ENCODE assay signal across 8 cellular contexts in the genomic region with DNA sequence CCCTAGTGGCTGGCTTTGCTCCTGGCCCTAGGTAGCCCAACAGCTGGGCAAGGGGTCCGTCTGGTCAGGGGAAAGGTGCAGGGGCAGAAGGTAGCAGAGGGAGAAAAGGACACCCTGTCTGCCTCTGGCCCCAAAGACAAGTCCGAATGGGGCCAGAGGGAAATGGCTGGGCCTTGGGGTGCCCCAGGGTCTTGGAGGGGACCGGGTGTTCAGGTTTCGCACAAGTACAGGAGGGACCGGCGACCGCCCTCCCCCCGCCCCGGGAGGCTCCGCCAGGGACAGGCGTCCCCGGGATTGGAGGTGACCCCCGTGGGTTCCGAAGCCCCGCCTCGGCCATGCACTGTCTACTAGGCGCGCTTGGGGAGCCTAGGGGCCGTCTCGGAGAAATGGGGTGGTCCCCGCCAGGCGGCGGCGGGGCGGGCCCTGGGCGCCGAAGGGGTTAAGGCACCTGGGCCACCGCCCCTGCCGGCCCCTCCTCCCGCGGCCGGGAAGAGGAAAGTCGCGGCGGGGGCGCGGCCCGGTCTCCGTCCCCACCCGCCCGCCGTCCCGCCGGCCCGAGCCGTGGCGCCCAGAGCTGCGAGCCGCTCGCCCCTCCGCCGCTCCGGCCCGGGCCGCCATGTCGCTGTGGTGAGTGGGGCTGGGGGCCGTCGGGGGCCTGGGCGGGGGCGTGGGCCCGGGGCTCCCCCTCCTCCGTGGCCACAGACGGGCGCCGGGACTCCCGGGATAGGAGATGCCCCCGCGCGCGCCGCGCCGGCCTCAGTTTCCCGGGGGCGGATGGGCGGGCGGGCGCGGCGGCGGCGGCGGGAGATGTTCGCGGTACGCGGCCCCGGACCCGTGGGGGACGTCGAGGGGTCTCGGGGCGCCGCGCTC. TPM values are rescaled to one million over a fixed set of nuclear protein-coding genes. Genes with fewer than 3 reads are reported as not detected.
DNase-seq lines count a peak whose midpoint lies in the region; ATAC-seq and TF ChIP-seq lines count a peak whose summit lies in the region.

A gene with protein sequence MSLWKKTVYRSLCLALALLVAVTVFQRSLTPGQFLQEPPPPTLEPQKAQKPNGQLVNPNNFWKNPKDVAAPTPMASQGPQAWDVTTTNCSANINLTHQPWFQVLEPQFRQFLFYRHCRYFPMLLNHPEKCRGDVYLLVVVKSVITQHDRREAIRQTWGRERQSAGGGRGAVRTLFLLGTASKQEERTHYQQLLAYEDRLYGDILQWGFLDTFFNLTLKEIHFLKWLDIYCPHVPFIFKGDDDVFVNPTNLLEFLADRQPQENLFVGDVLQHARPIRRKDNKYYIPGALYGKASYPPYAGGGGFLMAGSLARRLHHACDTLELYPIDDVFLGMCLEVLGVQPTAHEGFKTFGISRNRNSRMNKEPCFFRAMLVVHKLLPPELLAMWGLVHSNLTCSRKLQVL (plus strand): TSS at position 523 of the 870 bp plus-strand sequence. CDS start 94 bp downstream, at position 617.

- H3K79me2 ChIP-seq in trophoblast cell (ENCODE audit: control insufficient read depth, insufficient read depth, low read length, poor library complexity) = no peaks in the 10 kb centered on the region

- H2BK5ac ChIP-seq in trophoblast cell (ENCODE audit: low read depth, low read length, poor library complexity) = no peak within 1 kb of the TSS

- no peak within 1 kb of the TSS for H2BK120ac ChIP-seq in trophoblast cell (ENCODE audit: insufficient read depth, low read length, poor library complexity)

- in situ Hi-C loops in GM13976 (cut with MboI; ENCODE audit: low sequenced_read_pairs, unreplicated experiment) = no loop called here

- no peak within 1 kb of the TSS for H3K23ac ChIP-seq in trophoblast cell (ENCODE audit: low read length)

- peak within 1 kb of the TSS; percentile 71 for H3K4me2 ChIP-seq in trophoblast cell (ENCODE audit: low read length)

- TF ChIP-seq CTCF in GM13976 (IDR thresholded peaks at IDR 0.05; ENCODE audit: borderline replicate concordance, control extremely low read depth, extremely low read depth, insufficient read depth, missing control alignments) = no peak

- peak within 1 kb of the TSS; percentile 35 for H2AFZ ChIP-seq in trophoblast cell (ENCODE audit: insufficient read depth, low read length, poor library complexity)

- no peak within 1 kb of the TSS for H3K27ac ChIP-seq in trophoblast cell (ENCODE audit: low read depth, low read length)

- H3K4ac ChIP-seq in trophoblast cell (ENCODE audit: low read depth, low read length) = no peak within 1 kb of the TSS

- peak; percentile 83 for DNase-seq in GM13976 (ENCODE audit: low spot score)
- peak; percentile 17 for DNase-seq in NCI-H69 (lab: John Stamatoyannopoulos, UW)
- peak in 1 of 2 donors; percentile 58 for DNase-seq in trophoblast cell
- no peak for DNase-seq in SHP77 treated with DMSO at 0.1 percent for 48 hours (lab: John Stamatoyannopoulos, UW)
- DNase-seq in SK-N-DZ (ENCODE audit: low spot score) = no peak
- DNase-seq in UCSD-AML1 (lab: John Stamatoyannopoulos, UW; ENCODE audit: unreplicated experiment) = no peak
- no peak for DNase-seq in stimulated activated CD4-positive, alpha-beta T cell treated with anti-CD3 and anti-CD28 coated beads, Interleukin-4, amount 100 ng/mL, for 24 hours

- peak within 1 kb of the TSS; percentile 62 for H3K4me3 ChIP-seq in trophoblast cell (ENCODE audit: low read depth, low read length)

- H3K4me1 ChIP-seq in trophoblast cell (ENCODE audit: control insufficient read depth in 1 of 2, insufficient read depth in 2 of 2, low read length in 2 of 2) = peaks cover 2% of the 10 kb centered on the region in 2 experiments

- H3K36me3 ChIP-seq in trophoblast cell (ENCODE audit: control insufficient read depth in 1 of 2, insufficient read depth in 2 of 2, low read length in 2 of 2) = no peaks in the 10 kb centered on the region

- no peak within 1 kb of the TSS for H3K14ac ChIP-seq in trophoblast cell (ENCODE audit: low read length)

- H3K9ac ChIP-seq in trophoblast cell (ENCODE audit: low read length) = no peak within 1 kb of the TSS

- peaks cover 3% of the 10 kb centered on the region for H3K27me3 ChIP-seq in trophoblast cell (ENCODE audit: insufficient read depth, low read length)

- no CpG with 5 or more reads among the region's 95 CpGs for WGBS in trophoblast cell (ENCODE audit: extremely low coverage, insufficient coverage, insufficient read length)

- H2BK12ac ChIP-seq in trophoblast cell (ENCODE audit: low read length) = no peak within 1 kb of the TSS

- no peak within 1 kb of the TSS for H2AK5ac ChIP-seq in trophoblast cell (ENCODE audit: low read length)

- peaks cover 6% of the 10 kb centered on the region for H3K9me3 ChIP-seq in trophoblast cell (ENCODE audit: insufficient read depth, low read depth, low read length)

- peaks cover 3% of the 10 kb centered on the region for H3K79me1 ChIP-seq in trophoblast cell (ENCODE audit: low read length)

- H4K91ac ChIP-seq in trophoblast cell (ENCODE audit: low read depth, low read length) = no peak within 1 kb of the TSS

- peak; percentile 5 for ATAC-seq in esophagus mucosa

- H3K18ac ChIP-seq in trophoblast cell (ENCODE audit: low read length) = no peak within 1 kb of the TSS

- H4K8ac ChIP-seq in trophoblast cell (ENCODE audit: low read depth, low read length) = peak within 1 kb of the TSS; percentile 5

- H4K12ac ChIP-seq in trophoblast cell (ENCODE audit: low read depth, low read length) = no peak within 1 kb of the TSS

RNA-seq across cellular contexts. Expression of the gene that starts here (rescaled TPM):
- total RNA-seq in esophagus mucosa = 5.5 TPM
- 2.4 and 2.6 TPM in 2 replicates for polyA plus RNA-seq in trophoblast cell (2013)
- polyA plus RNA-seq in SK-N-DZ (2014; cell fraction: cytosol; rRNA removed) = 0.24 TPM in 1 of 2 replicates, not detected in the other
- polyA plus RNA-seq in SK-N-DZ (2014; cell fraction: nucleus; rRNA removed) = 0.07 TPM in 1 of 2 replicates, not detected in the other

Comparison
In these comparisons a context has a peak if more than half of its experiments do, and no peak if none do; other contexts are left out.
1. DNase-seq: peak in GM13976 (single experiment) and NCI-H69 (single experiment); none in SHP77 treated with DMSO at 0.1 percent for 48 hours (single experiment), SK-N-DZ (single experiment), UCSD-AML1 (single experiment) and stimulated activated CD4-positive, alpha-beta T cell treated with anti-CD3 and anti-CD28 coated beads, Interleukin-4, amount 100 ng/mL, for 24 hours (single experiment).